Comparison of ENCODE assay signal across 8 cellular contexts in genomic region chrX:72021975-72022374, GRCh38.
DNase-seq lines count a peak whose midpoint lies in the region; ATAC-seq, FAIRE-seq and TF ChIP-seq lines count a peak whose summit lies in the region.

No MANE protein-coding gene starts in this region.

- no peaks in the 10 kb centered on the region for H3K27me3 ChIP-seq in GM06990 (replicated peaks; ENCODE audit: control insufficient read depth, insufficient read depth, low read length)
- no peaks in the 10 kb centered on the region for H3K27me3 ChIP-seq in mesendoderm (ENCODE audit: insufficient read depth, low read length, poor library complexity)
- peaks cover 0 to 5% (median 0%) of the 10 kb centered on the region in 4 donors for H3K27me3 ChIP-seq in pancreas

- no peak overlapping the region for H3K18ac ChIP-seq in mesendoderm (ENCODE audit: low read length)

- no peak for FAIRE-seq in pancreas (lab: Jason Lieb, UNC)

- no peak overlapping the region for H2AK5ac ChIP-seq in mesendoderm (ENCODE audit: low read length)

- H3K4me1 ChIP-seq in mesendoderm (ENCODE audit: control insufficient read depth, low read depth, low read length) (no peaks in the 10 kb centered on the region), pancreas (no peaks in the 10 kb centered on the region)

- peak; percentile 70 for TF ChIP-seq CTCF in GM06990 (IDR thresholded peaks at IDR 0.05; ENCODE audit: insufficient read depth, low read length, poor library complexity, severe bottlenecking)
- peak; percentile 59 for TF ChIP-seq CTCF in astrocyte of the cerebellum (IDR thresholded peaks at IDR 0.05; ENCODE audit: low read depth, low read length, missing control alignments)
- peak in 1 of 4 donors; percentile 15 for TF ChIP-seq CTCF in pancreas (IDR thresholded peaks at IDR 0.05)

- no CpG with 5 or more reads among the region's 2 CpGs for WGBS in mesendoderm (ENCODE audit: extremely low coverage, insufficient coverage, low lambda C conversion rate)
- 40 to 42% methylated on average over 2 of the region's 2 CpGs for WGBS in pancreas, 2 donors

- H3K4me3 ChIP-seq in GM06990 (replicated peaks; ENCODE audit: low read depth, low read length) (no peak overlapping the region), astrocyte of the cerebellum (ENCODE audit: low read depth, low read length) (no peak overlapping the region), mesendoderm (ENCODE audit: low read length) (no peak overlapping the region), pancreas (no peak overlapping the region)
- H3K4me3 ChIP-seq in Jurkat, Clone E6-1 (ENCODE audit: low read length), result no peak overlapping the region

- DNase-seq in GM06990 (ENCODE audit: extremely low read depth, insufficient read length) (no peak), astrocyte of the cerebellum (ENCODE audit: low read depth) (no peak), mesendoderm (peak; percentile 50), posterior cingulate gyrus (no peak), pancreas (no peak)
- peak; percentile 12 for DNase-seq in Jurkat, Clone E6-1 (ENCODE audit: low read depth, low spot score)

- H2BK120ac ChIP-seq in mesendoderm (ENCODE audit: low read depth, low read length), result no peak overlapping the region

- intact Hi-C loops in posterior cingulate gyrus (cut with DNase I) (no loop called here), pancreas (cut with DNase I) (loop anchor here in 1 of 3 donors (10.0 kb wide), 1 partner anchor 103 kb away; no protein-coding TSS in a partner anchor)

- no peak overlapping the region for H4K8ac ChIP-seq in mesendoderm (ENCODE audit: low read depth, low read length)

- no peaks in the 10 kb centered on the region for H3K79me2 ChIP-seq in mesendoderm (ENCODE audit: control insufficient read depth, insufficient read depth, low read length)

- no peaks in the 10 kb centered on the region for H3K9me3 ChIP-seq in pancreas

- H3K56ac ChIP-seq in mesendoderm (ENCODE audit: low read length), result no peak overlapping the region

- H2BK5ac ChIP-seq in mesendoderm (ENCODE audit: low read length), result no peak overlapping the region

- H3K9ac ChIP-seq in mesendoderm (ENCODE audit: low read length), result no peak overlapping the region

- H3K23ac ChIP-seq in mesendoderm (ENCODE audit: low read length), result no peak overlapping the region

- no peak overlapping the region for H3K4ac ChIP-seq in mesendoderm (ENCODE audit: low read depth, low read length)

- H3K27ac ChIP-seq in mesendoderm (ENCODE audit: low read depth, low read length) (no peak overlapping the region), pancreas (no peak overlapping the region)

- H3K4me2 ChIP-seq in mesendoderm (ENCODE audit: low read length), result no peak overlapping the region

- H4K5ac ChIP-seq in mesendoderm (ENCODE audit: low read length), result no peak overlapping the region

- H3K36me3 ChIP-seq in GM06990 (ENCODE audit: control insufficient read depth, insufficient read depth, low read length), result no peaks in the 10 kb centered on the region
- no peaks in the 10 kb centered on the region for H3K36me3 ChIP-seq in mesendoderm (ENCODE audit: control insufficient read depth, insufficient read depth, low read length)
- H3K36me3 ChIP-seq in pancreas, result no peaks in the 10 kb centered on the region

- in situ Hi-C loops in astrocyte of the cerebellum (cut with HindIII; ENCODE audit: low sequenced_read_pairs), result no loop called here

- ATAC-seq in HG03097 (IDR thresholded peaks at IDR 0.05; ENCODE audit: low FRiP score, unreplicated experiment) (no peak), pancreas (no peak), HG03457 (IDR thresholded peaks at IDR 0.05; ENCODE audit: unreplicated experiment) (no peak)

- no peak overlapping the region for H2BK15ac ChIP-seq in mesendoderm (replicated peaks; ENCODE audit: low read depth)

- H3K79me1 ChIP-seq in mesendoderm (ENCODE audit: low read length), result no peaks in the 10 kb centered on the region

Comparison
In these comparisons a context has a peak if more than half of its experiments do, and no peak if none do; other contexts are left out.
1. DNase-seq: peak in Jurkat, Clone E6-1 (single experiment) and mesendoderm (single experiment); none in GM06990 (single experiment), astrocyte of the cerebellum (single experiment), posterior cingulate gyrus (0 of 10) and pancreas (0 of 6).